ENCODE assay signal across 8 cellular contexts in genomic region chr5:150789943-150790611, GRCh38. TPM values are rescaled to one million over a fixed set of nuclear protein-coding genes. Genes with fewer than 3 reads are reported as not detected.
DNase-seq lines count a peak whose midpoint lies in the region; ATAC-seq, FAIRE-seq and TF ChIP-seq lines count a peak whose summit lies in the region.

No MANE protein-coding gene starts in this region.

- DNase-seq in COLO829 (ENCODE audit: low spot score): peak; percentile 92
- DNase-seq in HTR-8/SVneo (ENCODE audit: insufficient read length, low spot score): peak; percentile 82
- peak; percentile 72 for DNase-seq in coronary artery (ENCODE audit: low spot score)
- DNase-seq in naive thymus-derived CD4-positive, alpha-beta T cell: peak in 8 of 9 donors; percentile 37 to 73 (median 63)
- DNase-seq in suprapubic skin (ENCODE audit: low spot score in 2 of 2): no peak
- no peak for DNase-seq in NCI-H1092 (lab: John Stamatoyannopoulos, UW)

- no peak for TF ChIP-seq EP300 in suprapubic skin (IDR thresholded peaks at IDR 0.05)

- POLR2A ChIA-PET in naive thymus-derived CD4-positive, alpha-beta T cell (lab: Charles Lee): interaction anchor here (1.6 to 2.7 kb wide), 4 partner anchors 32 to 340 kb away, joined by 8 to 12 read pairs (median 10); partner anchors contain the start of genes DCTN4, IRGM, RBM22 and RPS14

- WGBS in suprapubic skin: 38% methylated on average over 7 of the region's 7 CpGs

- H3K4me1 ChIP-seq in naive thymus-derived CD4-positive, alpha-beta T cell (ENCODE audit: control insufficient read depth in 2 of 2, insufficient read depth in 2 of 2, low read length in 2 of 2): peaks cover 0 to 15% of the 10 kb centered on the region in 2 donors
- peaks cover 24% of the 10 kb centered on the region for H3K4me1 ChIP-seq in suprapubic skin

- no peaks in the 10 kb centered on the region for H3K36me3 ChIP-seq in naive thymus-derived CD4-positive, alpha-beta T cell (ENCODE audit: control insufficient read depth in 2 of 3, insufficient read depth in 3 of 3, low read length in 3 of 3)
- H3K36me3 ChIP-seq in suprapubic skin: no peaks in the 10 kb centered on the region

- no peaks in the 10 kb centered on the region for H3K27me3 ChIP-seq in naive thymus-derived CD4-positive, alpha-beta T cell (ENCODE audit: control insufficient read depth in 2 of 2, insufficient read depth in 2 of 2, low read length in 2 of 2)
- no peaks in the 10 kb centered on the region for H3K27me3 ChIP-seq in suprapubic skin

- TF ChIP-seq POLR2A in suprapubic skin (IDR thresholded peaks at IDR 0.05): no peak

- TF ChIP-seq CTCF in coronary artery (IDR thresholded peaks at IDR 0.05): no peak
- TF ChIP-seq CTCF in suprapubic skin (IDR thresholded peaks at IDR 0.05): no peak

- peak; percentile 85 for FAIRE-seq in HTR-8/SVneo (lab: Jason Lieb, UNC)

- no peaks in the 10 kb centered on the region for H3K27me3 Mint-ChIP-seq in naive thymus-derived CD4-positive, alpha-beta T cell

- H3K36me3 Mint-ChIP-seq in naive thymus-derived CD4-positive, alpha-beta T cell: peaks cover 0 to 37% (median 3%) of the 10 kb centered on the region in 5 donors

- CTCF ChIA-PET in naive thymus-derived CD4-positive, alpha-beta T cell (lab: Charles Lee): interaction anchor here (1.2 to 2.0 kb wide), 4 partner anchors 8 to 56 kb away, joined by 3 to 9 read pairs (median 7); partner anchors contain the start of genes IRGM and SMIM3

- peak overlapping the region; percentile 63 to 95 (median 85) for H3K27ac Mint-ChIP-seq in naive thymus-derived CD4-positive, alpha-beta T cell

- H3K27ac ChIP-seq in coronary artery (peak overlapping the region in 1 of 2 donors; percentile 74), suprapubic skin (peak overlapping the region; percentile 29)
- H3K27ac ChIP-seq in naive thymus-derived CD4-positive, alpha-beta T cell (ENCODE audit: low read depth, low read length): peak overlapping the region; percentile 19

- peaks cover 0 to 13% (median 0%) of the 10 kb centered on the region in 11 donors for H3K9me3 Mint-ChIP-seq in naive thymus-derived CD4-positive, alpha-beta T cell

- ATAC-seq in GM21528 (IDR thresholded peaks at IDR 0.05; ENCODE audit: low FRiP score, unreplicated experiment): peak; percentile 93
- ATAC-seq in activated CD4-positive, CD25-positive, alpha-beta regulatory T cell treated with anti-CD3 and anti-CD28 coated beads, Interleukin-2, amount 50 U/mL, for 24 hours: peak; percentile 99 to 100
- peak; percentile 94 for ATAC-seq in naive thymus-derived CD4-positive, alpha-beta T cell

- H3K9me3 ChIP-seq in naive thymus-derived CD4-positive, alpha-beta T cell (ENCODE audit: control insufficient read depth in 2 of 3, low read length in 3 of 3): no peaks in the 10 kb centered on the region
- H3K9me3 ChIP-seq in suprapubic skin: no peaks in the 10 kb centered on the region

- peak overlapping the region; percentile 27 for H3K4me3 ChIP-seq in coronary artery
- H3K4me3 ChIP-seq in naive thymus-derived CD4-positive, alpha-beta T cell (ENCODE audit: low read length): no peak overlapping the region
- H3K4me3 ChIP-seq in suprapubic skin: peak overlapping the region; percentile 3

- peak overlapping the region; percentile 46 to 77 (median 66) for H3K4me3 Mint-ChIP-seq in naive thymus-derived CD4-positive, alpha-beta T cell

- intact Hi-C loops in naive thymus-derived CD4-positive, alpha-beta T cell (cut with micrococcal nuclease): loop anchor here in 1 of 2 donors (1.0 to 5.0 kb wide), 2 partner anchors 32 to 333 kb away; no protein-coding TSS in a partner anchor

- peaks cover 21 to 64% (median 56%) of the 10 kb centered on the region in 7 donors for H3K4me1 Mint-ChIP-seq in naive thymus-derived CD4-positive, alpha-beta T cell

RNA-seq across cellular contexts. Expression of gene SMIM3, which starts 11.5 kb away (rescaled TPM):
- total RNA-seq in naive thymus-derived CD4-positive, alpha-beta T cell: 10 to 100 TPM in 1 of 5 experiments, 1 to 10 TPM in 4; 5.2 to 17.9 (median 7.9) TPM
- polyA plus RNA-seq in naive thymus-derived CD4-positive, alpha-beta T cell: 10 to 100 TPM; 11.3 to 16.6 TPM
- total RNA-seq in suprapubic skin: 10 to 100 TPM in 3 of 4 donors, 1 to 10 TPM in 1; 7.1 to 18.7 (median 14.1) TPM

RNA-seq across cellular contexts. Expression of gene DCTN4, which starts 31.3 kb away (rescaled TPM):
- total RNA-seq in naive thymus-derived CD4-positive, alpha-beta T cell: 10 to 100 TPM; 42.4 to 88.2 (median 46.9) TPM
- polyA plus RNA-seq in naive thymus-derived CD4-positive, alpha-beta T cell: 10 to 100 TPM in 1 of 2 donors, 1 to 10 TPM in 1; 9.5 to 10.5 TPM
- 10 to 100 TPM; 64.8 to 91.6 (median 76.3) TPM for total RNA-seq in suprapubic skin

RNA-seq across cellular contexts. Expression of gene IRGM, which starts 56.2 kb away (rescaled TPM):
- total RNA-seq in naive thymus-derived CD4-positive, alpha-beta T cell: 1 to 10 TPM; 1.1 to 3.6 (median 2.7) TPM
- 1 to 10 TPM; 1.2 to 1.5 TPM for polyA plus RNA-seq in naive thymus-derived CD4-positive, alpha-beta T cell
- total RNA-seq in suprapubic skin: not detected

Comparison
In these comparisons a context has a peak if more than half of its experiments do, and no peak if none do; other contexts are left out.
1. DNase-seq: peak in COLO829 (single experiment), HTR-8/SVneo (single experiment), coronary artery (single experiment) and naive thymus-derived CD4-positive, alpha-beta T cell (8 of 9); none in suprapubic skin (0 of 2) and NCI-H1092 (single experiment).
2. Peak in every context shown above with its lines, with median percentiles within 50 percentile points of each other: ATAC-seq.